ENCODE assay signal across 8 cellular contexts in the genomic region with DNA sequence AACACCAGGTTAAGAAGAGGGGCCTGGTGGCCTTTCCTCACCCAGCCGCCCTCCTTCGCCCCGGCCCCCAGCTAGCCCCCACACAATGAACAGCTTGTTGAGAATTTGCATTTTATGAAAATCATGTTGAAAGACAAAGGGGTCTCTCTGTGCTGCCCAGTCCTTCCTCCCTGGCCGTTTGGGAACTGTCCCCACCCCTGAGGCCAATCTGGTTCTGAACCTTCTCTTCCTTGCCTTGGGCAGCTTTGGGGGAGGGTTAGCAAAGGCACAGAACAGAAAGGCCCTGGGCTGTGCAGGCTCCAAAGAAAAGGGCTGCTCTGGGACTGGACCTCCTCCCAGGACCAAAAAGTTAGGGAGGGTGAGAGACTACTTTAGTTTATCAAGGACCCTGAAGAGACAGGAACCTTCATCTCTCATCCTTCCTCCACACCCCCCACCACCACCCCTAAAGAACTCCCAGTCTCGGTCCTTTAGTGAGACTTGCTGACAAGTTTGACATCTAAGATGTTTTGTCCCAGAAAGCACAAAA. TPM values are rescaled to one million over a fixed set of nuclear protein-coding genes. Genes with fewer than 3 reads are reported as not detected.
DNase-seq lines count a peak whose midpoint lies in the region; ATAC-seq, FAIRE-seq and TF ChIP-seq lines count a peak whose summit lies in the region.

No MANE protein-coding gene starts in this region.

- peaks cover 0 to 20% (median 4%) of the 10 kb centered on the region in 9 donors for H3K27me3 ChIP-seq in heart left ventricle
- peaks cover 17% of the 10 kb centered on the region for H3K27me3 ChIP-seq in colonic mucosa
- H3K27me3 ChIP-seq in muscle layer of duodenum (ENCODE audit: low read depth, low read length), result no peaks in the 10 kb centered on the region
- H3K27me3 ChIP-seq in upper lobe of right lung, result no peaks in the 10 kb centered on the region

- H3K4me1 ChIP-seq in heart left ventricle, result peaks cover 0 to 69% (median 38%) of the 10 kb centered on the region in 12 donors
- H3K4me1 ChIP-seq in colonic mucosa, result no peaks in the 10 kb centered on the region
- H3K4me1 ChIP-seq in muscle layer of duodenum (ENCODE audit: control insufficient read depth in 1 of 2, insufficient read depth in 2 of 2, low read length in 2 of 2), result peaks cover 0 to 38% of the 10 kb centered on the region in 2 donors
- H3K4me1 ChIP-seq in upper lobe of right lung, result peaks cover 37% of the 10 kb centered on the region

- H3K9me3 ChIP-seq in heart left ventricle, result no peaks in the 10 kb centered on the region
- no peaks in the 10 kb centered on the region for H3K9me3 ChIP-seq in colonic mucosa
- H3K9me3 ChIP-seq in muscle layer of duodenum (ENCODE audit: control insufficient read depth in 1 of 2, low read length in 2 of 2), result no peaks in the 10 kb centered on the region
- no peaks in the 10 kb centered on the region for H3K9me3 ChIP-seq in upper lobe of right lung

- peak in 1 of 5 donors; percentile 12 for DNase-seq in heart left ventricle
- DNase-seq in Right ventricle myocardium superior, result no peak
- no peak for DNase-seq in colonic mucosa
- DNase-seq in upper lobe of right lung, result no peak
- DNase-seq in GM19239 (ENCODE audit: insufficient read length, low spot score), result no peak
- DNase-seq in HFFc6, result no peak
- DNase-seq in NCI-H774 (lab: John Stamatoyannopoulos, UW), result no peak

- peak overlapping the region; percentile 51 to 92 for H3K9ac ChIP-seq in colonic mucosa (ENCODE audit: low read depth in 2 of 2, low read length in 2 of 2)

- FAIRE-seq in GM19239 (lab: Jason Lieb, UNC), result no peak

- ATAC-seq in heart left ventricle, result no peak
- no peak for ATAC-seq in Right ventricle myocardium superior (ENCODE audit: poor library complexity)
- ATAC-seq in upper lobe of right lung, result no peak

- H3K36me3 ChIP-seq in heart left ventricle (peaks cover 0 to 33% (median 22%) of the 10 kb centered on the region in 9 donors), colonic mucosa (no peaks in the 10 kb centered on the region), muscle layer of duodenum (ENCODE audit: control insufficient read depth in 1 of 2, insufficient read depth in 2 of 2, low read length in 2 of 2) (no peaks in the 10 kb centered on the region), upper lobe of right lung (peaks cover 20% of the 10 kb centered on the region)

- H3K9me3 Mint-ChIP-seq in HFFc6, result no peaks in the 10 kb centered on the region

- peaks cover 10% of the 10 kb centered on the region; the same call in 1 of the 2 replicates for H3K4me1 Mint-ChIP-seq in HFFc6 (ENCODE audit: low read depth)

- WGBS in heart left ventricle, 4 donors, result 43 to 59% (median 52%) methylated on average over 3 to 5 of the region's 5 CpGs

- no peak overlapping the region for H3K4me3 Mint-ChIP-seq in HFFc6

- TF ChIP-seq POLR2A in heart left ventricle (IDR thresholded peaks at IDR 0.05), result no peak

- H3K27me3 Mint-ChIP-seq in HFFc6 (ENCODE audit: insufficient read depth), result peaks cover 15% of the 10 kb centered on the region

- no peaks in the 10 kb centered on the region for H3K36me3 Mint-ChIP-seq in HFFc6 (ENCODE audit: low read depth)

- H3K4me3 ChIP-seq in heart left ventricle, result peak overlapping the region; percentile 69 to 94 (median 86)
- peak overlapping the region; percentile 58 for H3K4me3 ChIP-seq in colonic mucosa
- peak overlapping the region; percentile 27 to 71 for H3K4me3 ChIP-seq in muscle layer of duodenum (ENCODE audit: low read depth in 1 of 2, low read length in 2 of 2)
- peak overlapping the region; percentile 71 for H3K4me3 ChIP-seq in upper lobe of right lung

- TF ChIP-seq CTCF in heart left ventricle (IDR thresholded peaks at IDR 0.05) (no peak), colonic mucosa (IDR thresholded peaks at IDR 0.05) (no peak), upper lobe of right lung (IDR thresholded peaks at IDR 0.05) (no peak), HFFc6 (IDR thresholded peaks at IDR 0.05) (no peak)

- intact Hi-C loops in heart left ventricle (cut with DNase I), result loop anchor here in 2 of 10 donors (5.0 kb wide), 2 partner anchors 74 to 79 kb away; no protein-coding TSS in a partner anchor
- intact Hi-C loops in Right ventricle myocardium superior (cut with DNase I), result no loop called here
- intact Hi-C loops in colonic mucosa (cut with DNase I), result no loop called here
- intact Hi-C loops in upper lobe of right lung (cut with DNase I), result no loop called here

- H3K27ac ChIP-seq in heart left ventricle, result peak overlapping the region; percentile 85 to 99 (median 94)
- peak overlapping the region; percentile 69 for H3K27ac ChIP-seq in colonic mucosa
- peak overlapping the region; percentile 73 for H3K27ac ChIP-seq in muscle layer of duodenum (ENCODE audit: low read length)
- H3K27ac ChIP-seq in upper lobe of right lung, result peak overlapping the region; percentile 92

- no peak overlapping the region for H3K27ac Mint-ChIP-seq in HFFc6

RNA-seq across cellular contexts. Expression of a gene that starts 1.3 kb away (rescaled TPM):
- 10 to 100 TPM; 12.9 to 38.0 (median 17.6) TPM for total RNA-seq in heart left ventricle
- 10 to 100 TPM; 17.8 to 26.5 TPM for polyA plus RNA-seq in heart left ventricle
- 19.8 TPM for total RNA-seq in Right ventricle myocardium superior
- 10 to 100 TPM in 1 of 2 donors, 1 to 10 TPM in 1; 5.0 to 15.2 TPM for total RNA-seq in colonic mucosa
- total RNA-seq in upper lobe of right lung, result 199 TPM
- under 1 TPM; 0.24 to 1.00 (median 0.69) TPM for total RNA-seq in HFFc6 (2021; fragmentation: NEBNext Ultra II Directional; extraction: Animal tissue kit (Norgen Biotek cat#: 25700))

RNA-seq across cellular contexts. Expression of a gene that starts 43.2 kb away (rescaled TPM):
- total RNA-seq in heart left ventricle (100 to 1,000 TPM in 2 of 9 donors, 10 to 100 TPM in 7; 22.0 to 140 (median 42.0) TPM), Right ventricle myocardium superior (46.1 TPM), colonic mucosa (10 to 100 TPM; 51.1 to 52.0 TPM), upper lobe of right lung (67.0 TPM)
- 10 to 100 TPM; 59.5 to 66.3 TPM for polyA plus RNA-seq in heart left ventricle
- 10 to 100 TPM; 10.3 to 46.6 (median 43.6) TPM for total RNA-seq in HFFc6 (2021; fragmentation: NEBNext Ultra II Directional; extraction: Animal tissue kit (Norgen Biotek cat#: 25700))

RNA-seq across cellular contexts. Expression of a gene that starts 56.5 kb away (rescaled TPM):
- total RNA-seq in heart left ventricle, result 10 to 100 TPM in 7 of 9 donors, 1 to 10 TPM in 2; 7.4 to 19.8 (median 11.6) TPM
- 10 to 100 TPM in 1 of 2 donors, 1 to 10 TPM in 1; 7.7 to 13.3 TPM for polyA plus RNA-seq in heart left ventricle
- total RNA-seq in Right ventricle myocardium superior, result 9.7 TPM
- total RNA-seq in colonic mucosa, result 10 to 100 TPM; 56.0 to 63.0 TPM
- 33.5 TPM for total RNA-seq in upper lobe of right lung
- 10 to 100 TPM; 13.1 to 15.2 (median 14.0) TPM for total RNA-seq in HFFc6 (2021; fragmentation: NEBNext Ultra II Directional; extraction: Animal tissue kit (Norgen Biotek cat#: 25700))
